8 cellular contexts compared by ENCODE assay signal in the genomic region with DNA sequence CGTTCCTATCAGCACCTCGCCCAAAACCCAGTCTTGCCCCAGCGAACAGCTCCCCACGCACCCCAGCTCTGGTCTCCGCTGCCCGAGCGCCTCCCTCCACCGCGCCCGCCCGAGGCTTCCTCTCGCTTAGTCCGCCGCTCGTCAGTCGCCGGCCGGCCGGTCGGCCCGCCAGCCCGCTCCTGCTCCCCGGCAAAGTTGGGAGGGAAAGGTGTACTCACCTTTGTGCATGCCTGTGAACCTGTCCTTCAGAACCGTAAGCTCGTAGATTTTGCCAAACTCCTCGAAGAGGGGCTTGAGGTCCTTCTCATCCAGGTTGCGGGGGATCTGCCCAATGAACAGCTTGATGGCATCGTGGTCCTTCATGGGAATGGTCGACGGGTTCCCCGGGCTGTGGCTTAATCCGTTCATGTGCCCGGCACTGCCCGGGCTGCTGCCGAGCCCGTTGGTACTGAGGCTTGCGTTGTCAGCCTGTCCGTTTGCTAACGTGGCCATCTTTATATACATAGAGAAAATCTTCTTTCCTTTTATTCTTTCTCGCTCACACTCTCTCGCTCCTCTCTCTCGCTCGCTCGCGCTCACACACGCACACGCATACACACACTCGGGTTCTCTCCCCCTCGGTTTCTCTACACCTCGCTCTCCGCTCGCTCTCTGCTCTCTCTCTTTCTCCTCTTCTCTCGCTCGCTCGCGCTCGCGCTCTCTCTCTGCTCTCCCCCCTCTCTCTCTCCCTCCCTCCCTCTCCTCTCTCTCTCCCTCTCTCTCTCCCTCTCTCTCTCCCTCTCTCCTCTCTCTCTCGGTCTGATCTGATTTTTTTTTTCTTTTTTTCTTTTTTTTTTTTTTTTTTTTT. TPM values are rescaled to one million over a fixed set of nuclear protein-coding genes. Genes with fewer than 3 reads are reported as not detected.
DNase-seq lines count a peak whose midpoint lies in the region; ATAC-seq, FAIRE-seq and TF ChIP-seq lines count a peak whose summit lies in the region.

A gene (minus strand): TSS at position 661 of the 847 bp plus-strand sequence.

- intact Hi-C loops in Right ventricle myocardium inferior (cut with DNase I): no loop called here
- intact Hi-C loops in cardiac septum (cut with DNase I): no loop called here

- no peak for DNase-seq in Right ventricle myocardium inferior (ENCODE audit: missing footprints)
- no peak for DNase-seq in cardiac septum (ENCODE audit: low spot score)
- DNase-seq in SHP77 (lab: John Stamatoyannopoulos, UW): peak; percentile 71 to 72
- peak; percentile 2 for DNase-seq in fibroblast of mammary gland (ENCODE audit: low read depth)
- no peak for DNase-seq in GM12892 (ENCODE audit: insufficient read length)
- DNase-seq in NCI-H187 treated with DMSO at 0.1 percent for 48 hours (lab: John Stamatoyannopoulos, UW): no peak

- ATAC-seq in Right ventricle myocardium inferior: peak; percentile 33
- ATAC-seq in HG02678 (IDR thresholded peaks at IDR 0.05; ENCODE audit: unreplicated experiment): no peak

- H3K4me1 ChIP-seq in neuron (ENCODE audit: insufficient read depth, low read length): peaks cover 16% of the 10 kb centered on the region

- no peak for TF ChIP-seq CTCF in fibroblast of mammary gland (conservative IDR thresholded peaks at IDR 0.05; ENCODE audit: control insufficient read depth, insufficient read depth, low read depth, low read length)

- H2AFZ ChIP-seq in neuron (ENCODE audit: low read depth, low read length): peak within 1 kb of the TSS; percentile 69

- H3K4me3 ChIP-seq in fibroblast of mammary gland (ENCODE audit: control insufficient read depth, low read depth, low read length) (peak within 1 kb of the TSS; percentile 20), neuron (ENCODE audit: low read length) (peak within 1 kb of the TSS; percentile 52)

- H3K9me3 ChIP-seq in neuron (ENCODE audit: low read length): no peaks in the 10 kb centered on the region

- TF ChIP-seq POLR2A in GM12892 (IDR thresholded peaks at IDR 0.05; ENCODE audit: low read depth, low read length): no peak

- H3K27me3 ChIP-seq in neuron (ENCODE audit: insufficient read depth, low read length): peaks cover 60% of the 10 kb centered on the region

- H3K36me3 ChIP-seq in neuron (ENCODE audit: insufficient read depth, low read length): no peaks in the 10 kb centered on the region

- no peak for FAIRE-seq in GM12892 (lab: Jason Lieb, UNC)

RNA-seq across cellular contexts. Expression of the gene that starts here (rescaled TPM):
- not detected for total RNA-seq in Right ventricle myocardium inferior
- 0.24 TPM for total RNA-seq in cardiac septum
- not detected for polyA plus RNA-seq in GM12892 (2012; ENCODE audit: missing spikeins)

Comparison
In these comparisons a context has a peak if more than half of its experiments do, and no peak if none do; other contexts are left out.
1. Peak in ATAC-seq in Right ventricle myocardium inferior; RNA of the gene not detected or under 1 TPM.
2. DNase-seq: peak in SHP77 (2 of 2) and fibroblast of mammary gland (single experiment); none in Right ventricle myocardium inferior (single experiment), cardiac septum (single experiment), GM12892 (single experiment) and NCI-H187 treated with DMSO at 0.1 percent for 48 hours (single experiment).